ENCODE assay signal across 9 cellular contexts in the genomic region with DNA sequence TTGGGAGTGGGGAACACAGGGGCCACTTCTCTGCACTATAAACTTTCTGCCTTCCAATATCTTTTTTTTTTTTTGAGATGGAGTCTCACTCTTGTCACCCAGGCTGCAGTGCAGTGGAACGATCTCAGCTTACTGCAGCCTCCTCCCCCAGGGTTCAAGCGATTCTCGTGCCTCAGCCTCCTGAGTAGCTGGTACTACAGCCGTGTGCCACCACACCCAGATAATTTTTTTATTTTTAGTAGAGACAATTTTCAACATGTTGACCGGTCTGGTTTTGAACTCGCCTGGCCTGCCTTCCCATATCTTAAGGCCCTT. TPM values are rescaled to one million over a fixed set of nuclear protein-coding genes. Genes with fewer than 3 reads are reported as not detected.
DNase-seq lines count a peak whose midpoint lies in the region; ATAC-seq, FAIRE-seq and TF ChIP-seq lines count a peak whose summit lies in the region.
"Had no signal": no experiment of that assay in that cellular context is flagged by ENCODE, and none has a peak within 500 bp of the region (broad histone marks: within the 10 kb centered on the region; RNA-seq: fewer than 3 reads in every experiment).

No MANE protein-coding gene starts in this region.

- no peaks in the 10 kb centered on the region for H3K9me3 Mint-ChIP-seq in HFFc6
- no peaks in the 10 kb centered on the region for H3K9me3 Mint-ChIP-seq in activated CD8-positive, alpha-beta T cell treated with anti-CD3 and anti-CD28 coated beads, Interleukin-2, amount 10 ng/mL, durations not matched to agents 7 days and 5 days (ENCODE audit: insufficient read depth)

- POLR2A ChIA-PET in activated CD8-positive, alpha-beta T cell treated with anti-CD3 and anti-CD28 coated beads, Interleukin-2, amount 10 ng/mL, durations not matched to agents 7 days and 5 days (lab: Charles Lee), result interaction anchor here (0.7 to 5.2 kb wide), 12 partner anchors 16 to 799 kb away, joined by 3 to 114 read pairs (median 9); partner anchors contain the start of genes HNRNPUL2, RTN3, STX5 and TMEM179B

- H3K4me3 Mint-ChIP-seq in HFFc6, result peak overlapping the region; percentile 100
- peak overlapping the region; percentile 100 for H3K4me3 Mint-ChIP-seq in activated CD8-positive, alpha-beta T cell treated with anti-CD3 and anti-CD28 coated beads, Interleukin-2, amount 10 ng/mL, durations not matched to agents 7 days and 5 days

- H3K4me1 Mint-ChIP-seq in HFFc6 (ENCODE audit: low read depth), result peaks cover 57% of the 10 kb centered on the region
- peaks cover 51% of the 10 kb centered on the region for H3K4me1 Mint-ChIP-seq in activated CD8-positive, alpha-beta T cell treated with anti-CD3 and anti-CD28 coated beads, Interleukin-2, amount 10 ng/mL, durations not matched to agents 7 days and 5 days (ENCODE audit: low read depth)

- H3K4me1 ChIP-seq in right cardiac atrium (ENCODE audit: control insufficient read depth, insufficient read depth, low read length) (peaks cover 11% of the 10 kb centered on the region), small intestine (ENCODE audit: control insufficient read depth in 2 of 2, insufficient read depth in 1 of 2, low read depth in 1 of 2, low read length in 1 of 2) (peaks cover 0 to 14% of the 10 kb centered on the region in 2 donors)

- H3K9me3 ChIP-seq in right cardiac atrium (ENCODE audit: control insufficient read depth, low read length), result no peaks in the 10 kb centered on the region
- H3K9me3 ChIP-seq in small intestine (ENCODE audit: control insufficient read depth, low read depth), result no peaks in the 10 kb centered on the region

- CTCF ChIA-PET in activated CD8-positive, alpha-beta T cell treated with anti-CD3 and anti-CD28 coated beads, Interleukin-2, amount 10 ng/mL, durations not matched to agents 7 days and 5 days (lab: Charles Lee), result interaction anchor here (0.9 to 3.9 kb wide), 9 partner anchors 12 to 458 kb away, joined by 3 to 46 read pairs (median 4); partner anchors contain the start of gene TMEM179B

- H3K4me3 ChIP-seq in right cardiac atrium (ENCODE audit: low read length) (peak overlapping the region; percentile 69), small intestine (ENCODE audit: low read depth in 1 of 2, low read length in 2 of 2) (peak overlapping the region; percentile 17 to 65)

- FAIRE-seq in small intestine (lab: Jason Lieb, UNC), result no peak
- FAIRE-seq: TTC549 had no signal

- peaks cover 28 to 31% of the 10 kb centered on the region in 2 donors for H3K36me3 ChIP-seq in small intestine (ENCODE audit: control insufficient read depth in 2 of 2, insufficient read depth in 2 of 2, low read length in 2 of 2)

- 28% methylated on average over 6 of the region's 6 CpGs for WGBS in right cardiac atrium
- 19 to 38% (median 25%) methylated on average over 6 of the region's 6 CpGs for WGBS in small intestine, 3 donors

- peaks cover 4% of the 10 kb centered on the region for H3K27me3 Mint-ChIP-seq in HFFc6 (ENCODE audit: insufficient read depth)
- no peaks in the 10 kb centered on the region for H3K27me3 Mint-ChIP-seq in activated CD8-positive, alpha-beta T cell treated with anti-CD3 and anti-CD28 coated beads, Interleukin-2, amount 10 ng/mL, durations not matched to agents 7 days and 5 days (ENCODE audit: low read depth)

- no peak for ATAC-seq in activated CD8-positive, alpha-beta T cell treated with anti-CD3 and anti-CD28 coated beads, Interleukin-2, amount 10 ng/mL, durations not matched to agents 7 days and 5 days
- no peak for ATAC-seq in right cardiac atrium
- no peak for ATAC-seq in GM21381 (IDR thresholded peaks at IDR 0.05; ENCODE audit: unreplicated experiment)
- no peak for ATAC-seq in GM18870 (IDR thresholded peaks at IDR 0.05; ENCODE audit: unreplicated experiment)

- TF ChIP-seq CTCF in HFFc6 (IDR thresholded peaks at IDR 0.05), result no peak

- H3K27me3 ChIP-seq in right cardiac atrium (ENCODE audit: control insufficient read depth, insufficient read depth) (no peaks in the 10 kb centered on the region), small intestine (ENCODE audit: control insufficient read depth in 2 of 2, insufficient read depth in 2 of 2, low read length in 2 of 2) (no peaks in the 10 kb centered on the region)

- peaks cover 52% of the 10 kb centered on the region for H3K36me3 Mint-ChIP-seq in HFFc6 (ENCODE audit: low read depth)
- H3K36me3 Mint-ChIP-seq in activated CD8-positive, alpha-beta T cell treated with anti-CD3 and anti-CD28 coated beads, Interleukin-2, amount 10 ng/mL, durations not matched to agents 7 days and 5 days (ENCODE audit: low read depth), result peaks cover 71% of the 10 kb centered on the region

- H3K27ac ChIP-seq in right cardiac atrium (ENCODE audit: low read length) (no peak overlapping the region), small intestine (ENCODE audit: low read depth in 1 of 2, low read length in 1 of 2) (peak overlapping the region; percentile 39 to 74)

- peak overlapping the region; percentile 100 for H3K27ac Mint-ChIP-seq in HFFc6
- H3K27ac Mint-ChIP-seq in activated CD8-positive, alpha-beta T cell treated with anti-CD3 and anti-CD28 coated beads, Interleukin-2, amount 10 ng/mL, durations not matched to agents 7 days and 5 days, result peak overlapping the region; percentile 100

- intact Hi-C loops in right cardiac atrium (cut with DNase I), result no loop called here

- no peak for DNase-seq in HFFc6
- no peak for DNase-seq in activated CD8-positive, alpha-beta T cell treated with anti-CD3 and anti-CD28 coated beads, Interleukin-2, amount 10 ng/mL, durations not matched to agents 7 days and 5 days
- DNase-seq in right cardiac atrium, result no peak
- DNase-seq in small intestine, result no peak
- no peak for DNase-seq in NCI-H128 (lab: John Stamatoyannopoulos, UW; ENCODE audit: unreplicated experiment)
- no peak for DNase-seq in H4 (ENCODE audit: low spot score)

RNA-seq across cellular contexts. Expression of gene SLC3A2, which starts 1.7 kb away (rescaled TPM):
- total RNA-seq in HFFc6 (2021; fragmentation: NEBNext Ultra II Directional; extraction: Animal tissue kit (Norgen Biotek cat#: 25700)), result 100 to 1,000 TPM; 140 to 206 (median 180) TPM
- total RNA-seq in activated CD8-positive, alpha-beta T cell treated with anti-CD3 and anti-CD28 coated beads, Interleukin-2, amount 10 ng/mL, durations not matched to agents 7 days and 5 days, result 100 to 1,000 TPM; 190 to 202 TPM
- total RNA-seq in right cardiac atrium, result 10 to 100 TPM; 40.2 to 64.1 (median 40.5) TPM
- polyA plus RNA-seq in right cardiac atrium (28.1 TPM), small intestine (100 to 1,000 TPM; 124 to 200 (median 176) TPM)
- 478 and 499 TPM in 2 replicates for total RNA-seq in H4 (2014; rRNA removed; shearing (Covaris generic))

RNA-seq across cellular contexts. Expression of gene CHRM1, which starts 38.8 kb away (rescaled TPM):
- not detected for total RNA-seq in HFFc6 (2021; fragmentation: NEBNext Ultra II Directional; extraction: Animal tissue kit (Norgen Biotek cat#: 25700))
- total RNA-seq in activated CD8-positive, alpha-beta T cell treated with anti-CD3 and anti-CD28 coated beads, Interleukin-2, amount 10 ng/mL, durations not matched to agents 7 days and 5 days, result not detected
- total RNA-seq in right cardiac atrium, result under 1 TPM in 2 of 4 donors, not detected in 2; 0.09 to 0.24 TPM
- polyA plus RNA-seq in right cardiac atrium, result 0.07 TPM
- polyA plus RNA-seq in small intestine, result 1 to 10 TPM in 1 of 3 donors, not detected in 2; 1.1 TPM
- not detected in 2 replicates for total RNA-seq in H4 (2014; rRNA removed; shearing (Covaris generic))

RNA-seq across cellular contexts. Expression of gene WDR74, which starts 43.0 kb away (rescaled TPM):
- total RNA-seq in HFFc6 (2021; fragmentation: NEBNext Ultra II Directional; extraction: Animal tissue kit (Norgen Biotek cat#: 25700)), result 10 to 100 TPM; 37.4 to 49.2 (median 41.0) TPM
- total RNA-seq in activated CD8-positive, alpha-beta T cell treated with anti-CD3 and anti-CD28 coated beads, Interleukin-2, amount 10 ng/mL, durations not matched to agents 7 days and 5 days, result 10 to 100 TPM; 66.0 to 66.9 TPM
- 10 to 100 TPM; 24.8 to 28.7 (median 26.6) TPM for total RNA-seq in right cardiac atrium
- polyA plus RNA-seq in right cardiac atrium, result 17.9 TPM
- 10 to 100 TPM; 30.3 to 47.5 (median 34.0) TPM for polyA plus RNA-seq in small intestine
- 60.1 and 63.7 TPM in 2 replicates for total RNA-seq in H4 (2014; rRNA removed; shearing (Covaris generic))

RNA-seq across cellular contexts. Expression of gene TEX54, which starts 49.7 kb away (rescaled TPM):
- not detected for total RNA-seq in HFFc6 (2021; fragmentation: NEBNext Ultra II Directional; extraction: Animal tissue kit (Norgen Biotek cat#: 25700))
- total RNA-seq in activated CD8-positive, alpha-beta T cell treated with anti-CD3 and anti-CD28 coated beads, Interleukin-2, amount 10 ng/mL, durations not matched to agents 7 days and 5 days, result not detected
- not detected for total RNA-seq in right cardiac atrium
- polyA plus RNA-seq in right cardiac atrium, result not detected
- not detected for polyA plus RNA-seq in small intestine
- total RNA-seq in H4 (2014; rRNA removed; shearing (Covaris generic)), result not detected in 2 replicates

RNA-seq across cellular contexts. Expression of gene STX5, which starts 50.5 kb away (rescaled TPM):
- 10 to 100 TPM; 41.4 to 54.6 (median 47.8) TPM for total RNA-seq in HFFc6 (2021; fragmentation: NEBNext Ultra II Directional; extraction: Animal tissue kit (Norgen Biotek cat#: 25700))
- total RNA-seq in activated CD8-positive, alpha-beta T cell treated with anti-CD3 and anti-CD28 coated beads, Interleukin-2, amount 10 ng/mL, durations not matched to agents 7 days and 5 days, result 10 to 100 TPM; 30.4 to 32.7 TPM
- 10 to 100 TPM; 20.1 to 27.8 (median 21.8) TPM for total RNA-seq in right cardiac atrium
- polyA plus RNA-seq in right cardiac atrium, result 14.4 TPM
- 10 to 100 TPM; 22.6 to 38.6 (median 24.8) TPM for polyA plus RNA-seq in small intestine
- 22.3 and 26.3 TPM in 2 replicates for total RNA-seq in H4 (2014; rRNA removed; shearing (Covaris generic))
